Comparison of ENCODE assay signal across 8 cellular contexts in the genomic region with DNA sequence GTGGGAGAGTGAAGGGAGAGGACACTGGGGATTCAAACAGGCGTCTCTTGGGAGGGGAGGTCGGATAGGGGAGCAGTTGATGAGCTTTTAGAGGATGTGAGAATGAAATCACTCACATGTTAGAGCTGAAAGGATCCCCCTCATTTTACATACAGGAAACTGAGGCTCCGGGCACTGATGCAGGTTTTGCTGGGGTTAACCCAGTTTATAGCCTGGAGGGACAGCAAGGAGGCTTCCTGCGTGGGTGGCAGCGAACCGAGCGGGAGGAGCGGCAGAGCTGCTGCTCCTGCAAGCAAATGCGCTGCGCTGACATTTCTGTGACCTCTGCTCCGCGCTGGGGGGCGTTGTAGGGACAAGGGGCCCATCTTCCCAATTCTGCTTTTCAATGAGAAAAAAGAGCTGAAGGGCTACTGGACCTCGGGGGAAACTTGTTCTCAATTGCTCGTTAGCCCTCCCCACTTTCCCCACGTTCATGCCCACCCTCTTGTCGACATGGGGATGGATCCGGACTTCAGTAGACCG. TPM values are rescaled to one million over a fixed set of nuclear protein-coding genes. Genes with fewer than 3 reads are reported as not detected.
DNase-seq lines count a peak whose midpoint lies in the region; ATAC-seq lines count a peak whose summit lies in the region.

No MANE protein-coding gene starts in this region.

- peak; percentile 47 for DNase-seq in stimulated activated CD4-positive, alpha-beta T cell treated with anti-CD3 and anti-CD28 coated beads, Interleukin-15, amount 100 ng/mL, for 24 hours
- no peak for DNase-seq in stimulated activated CD4-positive, alpha-beta T cell treated with anti-CD3 and anti-CD28 coated beads, Interleukin-12 subunit alpha, Interleukin-12 subunit beta, amount 100 ng/mL, for 4 hours
- no peak for DNase-seq in activated T-helper 1 cell treated with anti-CD3 and anti-CD28 coated beads, Interleukin-12 subunit alpha, Interleukin-12 subunit beta, Interleukin-2, Interleukin-4 antibody, amounts not matched to agents 30 ng/mL and 10 ng/mL and 1 ng/mL, durations not matched to agents 14 hours and 24 hours and 36 hours (ENCODE audit: low spot score)
- DNase-seq in pons (ENCODE audit: low spot score) (no peak), NAMALWA (ENCODE audit: low spot score) (no peak)

- peaks cover 81% of the 10 kb centered on the region for H3K4me1 Mint-ChIP-seq in activated T-helper 1 cell treated with anti-CD3 and anti-CD28 coated beads, Interleukin-12 subunit alpha, Interleukin-12 subunit beta, Interleukin-2, Interleukin-4 antibody, amounts not matched to agents 30 ng/mL and 10 ng/mL and 1 ng/mL, durations not matched to agents 14 hours and 24 hours and 36 hours (ENCODE audit: low read depth)

- peak overlapping the region; percentile 50 for H3K27ac Mint-ChIP-seq in activated T-helper 1 cell treated with anti-CD3 and anti-CD28 coated beads, Interleukin-12 subunit alpha, Interleukin-12 subunit beta, Interleukin-2, Interleukin-4 antibody, amounts not matched to agents 30 ng/mL and 10 ng/mL and 1 ng/mL, durations not matched to agents 14 hours and 24 hours and 36 hours

- intact Hi-C loops in activated T-helper 1 cell treated with anti-CD3 and anti-CD28 coated beads, Interleukin-12 subunit alpha, Interleukin-12 subunit beta, Interleukin-2, Interleukin-4 antibody, amounts not matched to agents 30 ng/mL and 10 ng/mL and 1 ng/mL, durations not matched to agents 14 hours and 24 hours and 36 hours (cut with micrococcal nuclease), result loop anchor here (2.0 to 5.0 kb wide), 4 partner anchors 120 to 1890 kb away; a partner anchor contains a TSS

- no peak overlapping the region for H3K9ac ChIP-seq in rectal smooth muscle tissue (ENCODE audit: low read length)

- H3K36me3 Mint-ChIP-seq in activated T-helper 1 cell treated with anti-CD3 and anti-CD28 coated beads, Interleukin-12 subunit alpha, Interleukin-12 subunit beta, Interleukin-2, Interleukin-4 antibody, amounts not matched to agents 30 ng/mL and 10 ng/mL and 1 ng/mL, durations not matched to agents 14 hours and 24 hours and 36 hours (ENCODE audit: low read depth), result peaks cover 2% of the 10 kb centered on the region

- no peaks in the 10 kb centered on the region for H3K4me1 ChIP-seq in rectal smooth muscle tissue (ENCODE audit: control insufficient read depth, insufficient read depth, low read length)

- H3K4me3 Mint-ChIP-seq in activated T-helper 1 cell treated with anti-CD3 and anti-CD28 coated beads, Interleukin-12 subunit alpha, Interleukin-12 subunit beta, Interleukin-2, Interleukin-4 antibody, amounts not matched to agents 30 ng/mL and 10 ng/mL and 1 ng/mL, durations not matched to agents 14 hours and 24 hours and 36 hours, result peak overlapping the region; percentile 83

- peak overlapping the region; percentile 10 for H3K4me3 ChIP-seq in rectal smooth muscle tissue (ENCODE audit: low read length)

- no peaks in the 10 kb centered on the region for H3K36me3 ChIP-seq in rectal smooth muscle tissue (ENCODE audit: control insufficient read depth, insufficient read depth, low read length)

- ATAC-seq in HG03064 (IDR thresholded peaks at IDR 0.05; ENCODE audit: low read depth, unreplicated experiment) (peak; percentile 30), HG03039 (IDR thresholded peaks at IDR 0.05; ENCODE audit: unreplicated experiment) (no peak)

- no peak overlapping the region for H3K27ac ChIP-seq in rectal smooth muscle tissue (ENCODE audit: low read depth, low read length)

- peaks cover 2% of the 10 kb centered on the region for H3K9me3 Mint-ChIP-seq in activated T-helper 1 cell treated with anti-CD3 and anti-CD28 coated beads, Interleukin-12 subunit alpha, Interleukin-12 subunit beta, Interleukin-2, Interleukin-4 antibody, amounts not matched to agents 30 ng/mL and 10 ng/mL and 1 ng/mL, durations not matched to agents 14 hours and 24 hours and 36 hours

- peaks cover 86% of the 10 kb centered on the region for H3K27me3 Mint-ChIP-seq in activated T-helper 1 cell treated with anti-CD3 and anti-CD28 coated beads, Interleukin-12 subunit alpha, Interleukin-12 subunit beta, Interleukin-2, Interleukin-4 antibody, amounts not matched to agents 30 ng/mL and 10 ng/mL and 1 ng/mL, durations not matched to agents 14 hours and 24 hours and 36 hours (ENCODE audit: insufficient read depth)

- peaks cover 58% of the 10 kb centered on the region for H3K27me3 ChIP-seq in rectal smooth muscle tissue (ENCODE audit: control insufficient read depth, insufficient read depth, low read length)

RNA-seq across cellular contexts. Expression of a gene that starts 1.1 kb away (rescaled TPM):
- total RNA-seq in activated T-helper 1 cell treated with anti-CD3 and anti-CD28 coated beads, Interleukin-12 subunit alpha, Interleukin-12 subunit beta, Interleukin-2, Interleukin-4 antibody, amounts not matched to agents 30 ng/mL and 10 ng/mL and 1 ng/mL, durations not matched to agents 14 hours and 24 hours and 36 hours, result 0.18 TPM in 1 of 2 replicates, not detected in the other
